Comparison of ENCODE assay signal across 8 cellular contexts in the genomic region with DNA sequence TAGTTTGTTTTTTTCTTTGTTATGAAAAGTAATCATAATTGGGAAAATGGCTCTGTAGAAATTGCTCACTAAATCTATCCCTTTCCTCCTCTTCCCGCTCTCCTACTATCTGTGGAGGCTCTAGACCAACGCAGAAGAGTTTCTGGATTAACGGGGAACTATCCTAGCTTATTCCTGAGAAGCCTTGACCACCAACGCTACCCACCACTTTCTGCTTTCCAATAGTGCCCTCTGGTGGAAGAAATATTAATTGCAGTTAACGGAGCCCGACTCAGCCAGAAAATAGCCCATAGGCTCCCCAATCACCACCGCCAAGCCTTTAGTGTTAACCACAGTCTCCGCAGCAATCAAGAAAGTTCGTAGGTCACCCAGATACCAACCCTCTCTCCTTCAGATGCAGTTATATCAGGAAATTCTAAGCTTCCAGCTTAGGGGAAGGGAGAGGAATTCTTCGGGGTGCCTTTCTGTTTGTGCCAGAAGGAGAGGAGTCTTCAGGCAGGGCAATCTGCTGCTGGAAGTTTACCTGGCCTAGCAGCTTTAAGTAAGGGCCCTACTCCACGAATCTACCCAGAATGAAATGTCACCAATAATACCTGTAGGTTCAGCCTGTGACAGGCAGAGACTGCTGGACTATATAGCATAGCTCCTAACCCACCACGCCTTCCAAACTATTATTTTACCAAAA. TPM values are rescaled to one million over a fixed set of nuclear protein-coding genes. Genes with fewer than 3 reads are reported as not detected.
A peak's percentile ranks its signal among the peaks of the same experiment; 100 is the strongest.
DNase-seq lines count a peak whose midpoint lies in the region; ATAC-seq and TF ChIP-seq lines count a peak whose summit lies in the region.

No MANE protein-coding gene starts in this region.

- H3K9me3 ChIP-seq in BE2C (no peaks in the 10 kb centered on the region), tibial artery (no peaks in the 10 kb centered on the region)

- ATAC-seq in GM21723 (IDR thresholded peaks at IDR 0.05; ENCODE audit: unreplicated experiment): no peak

- DNase-seq in BE2C (peak; percentile 27), GM20000 (ENCODE audit: low spot score) (peak; percentile 71), NCI-H524 (lab: John Stamatoyannopoulos, UW) (peak; percentile 64 to 87), endothelial cell (ENCODE audit: low spot score) (peak; percentile 81), mesothelial cell of epicardium (ENCODE audit: low spot score in 2 of 2, unreplicated experiment in 2 of 2) (peak in 1 of 2 experiments; percentile 66), tibial artery (no peak)
- DNase-seq in activated CD4-positive, alpha-beta T cell treated with anti-CD3 and anti-CD28 coated beads, Interleukin-2, amount 50 U/mL, for 1 hour: peak; percentile 24

- no peaks in the 10 kb centered on the region for H3K36me3 ChIP-seq in BE2C
- no peaks in the 10 kb centered on the region for H3K36me3 ChIP-seq in tibial artery

- H3K27ac ChIP-seq in tibial artery: no peak overlapping the region

- H3K4me1 Mint-ChIP-seq in endothelial cell (ENCODE audit: unreplicated experiment) (peaks cover 23% of the 10 kb centered on the region), mesothelial cell of epicardium (peaks cover 2% of the 10 kb centered on the region)

- H3K9me3 Mint-ChIP-seq in endothelial cell (ENCODE audit: unreplicated experiment): no peaks in the 10 kb centered on the region
- H3K9me3 Mint-ChIP-seq in mesothelial cell of epicardium: no peaks in the 10 kb centered on the region

- H3K4me1 ChIP-seq in BE2C: no peaks in the 10 kb centered on the region
- H3K4me1 ChIP-seq in tibial artery: peaks cover 0 to 19% (median 7%) of the 10 kb centered on the region in 4 donors

- H3K4me3 Mint-ChIP-seq in endothelial cell (ENCODE audit: unreplicated experiment): no peak overlapping the region
- H3K4me3 Mint-ChIP-seq in mesothelial cell of epicardium: no peak overlapping the region

- intact Hi-C loops in tibial artery (cut with DNase I; ENCODE audit: low total_unique reads): loop anchor here (10.0 kb wide), 3 partner anchors 69 to 289 kb away; a partner anchor contains a TSS

- H3K4me3 ChIP-seq in BE2C (ENCODE audit: low read depth, low read length) (no peak overlapping the region), tibial artery (no peak overlapping the region)

- H3K36me3 Mint-ChIP-seq in endothelial cell (ENCODE audit: low read depth, unreplicated experiment): no peaks in the 10 kb centered on the region
- H3K36me3 Mint-ChIP-seq in mesothelial cell of epicardium: no peaks in the 10 kb centered on the region

- no peaks in the 10 kb centered on the region for H3K27me3 ChIP-seq in BE2C
- H3K27me3 ChIP-seq in tibial artery: no peaks in the 10 kb centered on the region

- H3K27ac Mint-ChIP-seq in endothelial cell (ENCODE audit: unreplicated experiment) (no peak overlapping the region), mesothelial cell of epicardium (no peak overlapping the region)

- peak; percentile 58 for TF ChIP-seq CTCF in BE2C (IDR thresholded peaks at IDR 0.05; ENCODE audit: low read depth, low read length)
- TF ChIP-seq CTCF in GM20000 (IDR thresholded peaks at IDR 0.05; ENCODE audit: extremely low read depth, missing control alignments): peak; percentile 65
- TF ChIP-seq CTCF in endothelial cell (IDR thresholded peaks at IDR 0.05; ENCODE audit: unreplicated experiment): peak; percentile 99
- TF ChIP-seq CTCF in mesothelial cell of epicardium (IDR thresholded peaks at IDR 0.05; ENCODE audit: unreplicated experiment): peak; percentile 98
- peak; percentile 79 to 81 for TF ChIP-seq CTCF in tibial artery (IDR thresholded peaks at IDR 0.05)

- peaks cover 2% of the 10 kb centered on the region for H3K27me3 Mint-ChIP-seq in endothelial cell (ENCODE audit: unreplicated experiment)
- peaks cover 31% of the 10 kb centered on the region for H3K27me3 Mint-ChIP-seq in mesothelial cell of epicardium (ENCODE audit: low read depth)

RNA-seq across cellular contexts. Expression of a gene that starts 23.0 kb away (rescaled TPM):
- 16.4 TPM for polyA plus RNA-seq in BE2C (2012; ENCODE audit: insufficient read depth, insufficient read length, low read depth)
- total RNA-seq in endothelial cell (ENCODE audit: unreplicated experiment): 20.2 TPM
- 27.9 to 32.7 TPM (median 30.2 TPM) in 3 replicates for total RNA-seq in mesothelial cell of epicardium

Comparison
In these comparisons a context has a peak if more than half of its experiments do, and no peak if none do; other contexts are left out.
1. DNase-seq: peak in BE2C (single experiment), GM20000 (single experiment), NCI-H524 (2 of 2), activated CD4-positive, alpha-beta T cell treated with anti-CD3 and anti-CD28 coated beads, Interleukin-2, amount 50 U/mL, for 1 hour (single experiment) and endothelial cell (single experiment); none in tibial artery (0 of 2).
2. Peak in every context shown above with its lines, with median percentiles within 50 percentile points of each other: CTCF ChIP-seq.